In the genomic region with DNA sequence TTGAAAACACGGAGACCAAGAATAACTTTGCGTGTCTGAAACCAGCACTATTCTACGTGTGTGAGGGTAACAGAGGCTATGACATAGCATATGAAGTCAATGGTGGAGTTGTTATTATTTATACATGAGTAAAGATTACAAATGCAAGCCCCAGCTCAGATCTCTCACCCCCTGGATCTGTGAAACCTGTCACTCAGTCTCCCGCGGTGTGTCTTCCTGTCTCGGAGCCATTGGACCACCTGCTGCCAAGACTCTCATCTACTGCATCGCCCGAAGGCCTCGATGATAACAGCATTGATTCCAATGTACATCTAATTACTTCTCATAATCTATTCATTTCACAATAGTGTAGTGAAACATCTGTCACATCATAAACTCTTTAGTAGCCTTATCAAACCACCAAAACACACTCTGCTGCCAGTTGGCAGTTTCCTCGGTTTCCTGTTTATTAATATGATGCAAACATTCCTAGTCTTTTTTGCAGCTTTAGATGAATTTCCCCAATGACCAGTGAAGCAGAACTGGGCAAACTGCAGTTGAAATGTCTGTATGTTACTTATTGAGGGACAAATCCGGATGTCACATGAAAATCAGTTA, we compare ENCODE assay signal across 31 cellular contexts.
DNase-seq lines count a peak whose midpoint lies in the region; ATAC-seq, FAIRE-seq and TF ChIP-seq lines count a peak whose summit lies in the region.
"Had no signal": no experiment of that assay in that cellular context is flagged by ENCODE, and none has a peak within 500 bp of the region (broad histone marks: within the 10 kb centered on the region; RNA-seq: fewer than 3 reads in every experiment).

No MANE protein-coding gene starts in this region.

- intact Hi-C loops in endothelial cell of umbilical vein (cut with micrococcal nuclease) = no loop called here

- H3K4me3 ChIP-seq in GM23338 = no peak overlapping the region
- no peak overlapping the region for H3K4me3 ChIP-seq in endothelial cell of umbilical vein (replicated peaks in 1 of 3; ENCODE audit: insufficient read depth in 1 of 3, low read depth in 1 of 3, low read length in 3 of 3)
- H3K4me3 ChIP-seq: adrenal gland, GM23248, lung, right lobe of liver, upper lobe of left lung had no signal

- H3K9me3 ChIP-seq in endothelial cell of umbilical vein (replicated peaks; ENCODE audit: control insufficient read depth, insufficient read depth, low read length) = no peaks in the 10 kb centered on the region
- H3K9me3 ChIP-seq: adrenal gland, right lobe of liver, upper lobe of left lung had no signal

- H3K27me3 ChIP-seq in GM23338 (ENCODE audit: insufficient read depth) = no peaks in the 10 kb centered on the region
- no peaks in the 10 kb centered on the region for H3K27me3 ChIP-seq in endothelial cell of umbilical vein (ENCODE audit: control insufficient read depth in 2 of 2, insufficient read depth in 2 of 2, low read length in 2 of 2)
- H3K27me3 ChIP-seq: adrenal gland, right lobe of liver, upper lobe of left lung had no signal

- ATAC-seq in GM23338 (no peak), omental fat pad (ENCODE audit: low FRiP score) (no peak)
- ATAC-seq: activated CD8-positive, alpha-beta memory T cell treated with anti-CD3 and anti-CD28 coated beads, Interleukin-2, amount 10 ng/mL, durations not matched to agents 7 days and 5 days; PC-3; right lobe of liver; stimulated activated effector memory CD8-positive, alpha-beta T cell treated with anti-CD3 and anti-CD28 coated beads, Interleukin-12 subunit alpha, Interleukin-12 subunit beta, amount 100 ng/mL, for 72 hours had no signal

- no peaks in the 10 kb centered on the region for H3K27me3 Mint-ChIP-seq in GM23338 (ENCODE audit: insufficient read depth, low read depth, poor library complexity)
- H3K27me3 Mint-ChIP-seq: activated B cell treated with CpG ODN at 0.5 μM for 24 hours; activated CD8-positive, alpha-beta memory T cell treated with anti-CD3 and anti-CD28 coated beads, Interleukin-2, amount 10 ng/mL, durations not matched to agents 7 days and 5 days had no signal

- H2AFZ ChIP-seq in GM23338 = no peak overlapping the region
- no peak overlapping the region for H2AFZ ChIP-seq in endothelial cell of umbilical vein (ENCODE audit: low read depth, low read length)
- H2AFZ ChIP-seq: GM23248 had no signal

- no peak for FAIRE-seq in endothelial cell of umbilical vein (lab: Jason Lieb, UNC)
- FAIRE-seq: GM12891 had no signal

- H3K9me2 ChIP-seq in GM23338 (ENCODE audit: insufficient read depth) = peaks cover 4% of the 10 kb centered on the region; the same call in 1 of the 2 replicates

- TF ChIP-seq CTCF in GM23338 (conservative IDR thresholded peaks at IDR 0.05; ENCODE audit: low read depth in 2 of 2) (no peak), endothelial cell of umbilical vein (IDR thresholded peaks at IDR 0.05; ENCODE audit: extremely low read depth in 1 of 2, insufficient read depth in 1 of 2, low read depth in 1 of 2, low read length in 2 of 2) (no peak), omental fat pad (IDR thresholded peaks at IDR 0.05) (no peak)

- peak; percentile 11 to 50 for DNase-seq in AML-193 (lab: John Stamatoyannopoulos, UW)
- DNase-seq in GM23338 (ENCODE audit: low spot score) = no peak
- DNase-seq in NCI-H524 treated with DMSO at 0.1 percent for 48 hours (lab: John Stamatoyannopoulos, UW) = peak; percentile 70
- peak; percentile 6 for DNase-seq in endothelial cell of umbilical vein (ENCODE audit: low read depth, low spot score)
- DNase-seq in EL = no peak
- DNase-seq in omental fat pad (ENCODE audit: low spot score) = no peak
- DNase-seq in superior temporal gyrus (ENCODE audit: extremely low spot score) = no peak
- DNase-seq in activated CD4-positive, CD25-positive, alpha-beta regulatory T cell (lab: John Stamatoyannopoulos, UW) = no peak
- DNase-seq: activated B cell treated with CpG ODN at 0.5 μM for 24 hours; activated CD8-positive, alpha-beta memory T cell treated with anti-CD3 and anti-CD28 coated beads, Interleukin-2, amount 10 ng/mL, durations not matched to agents 7 days and 5 days; activated naive CD4-positive, alpha-beta T cell treated with Interleukin-2 at 50 U/mL for 16 hours; adrenal gland; Calu3; GM23248; HFFc6; Karpas-422; NCI-H2029 treated with DMSO at 0.1 percent for 48 hours; NCI-H345; PC-3; right lobe of liver; SHP77; stimulated activated CD4-positive, alpha-beta T cell treated with anti-CD3 and anti-CD28 coated beads, Interleukin-4, amount 100 ng/mL, for 24 hours; T-helper 9 cell; upper lobe of left lung had no signal

- no TSS peak for BruUV-seq in endothelial cell of umbilical vein (replicated peaks; lab: Mats Ljungman, UMichigan)

- H3F3A ChIP-seq in GM23338 (replicated peaks; ENCODE audit: low read depth) = no peaks in the 10 kb centered on the region

- peaks cover 23% of the 10 kb centered on the region for H3K4me1 Mint-ChIP-seq in GM23338
- H3K4me1 Mint-ChIP-seq: activated B cell treated with CpG ODN at 0.5 μM for 24 hours; activated CD8-positive, alpha-beta memory T cell treated with anti-CD3 and anti-CD28 coated beads, Interleukin-2, amount 10 ng/mL, durations not matched to agents 7 days and 5 days; neural crest cell; stimulated activated effector memory CD8-positive, alpha-beta T cell treated with anti-CD3 and anti-CD28 coated beads, Interleukin-12 subunit alpha, Interleukin-12 subunit beta, amount 100 ng/mL, for 72 hours had no signal

- H3K4me1 ChIP-seq in GM23338 (ENCODE audit: insufficient read depth) (peaks cover 18% of the 10 kb centered on the region), endothelial cell of umbilical vein (ENCODE audit: control insufficient read depth, extremely low read depth, insufficient read depth, low read length) (no peaks in the 10 kb centered on the region)
- H3K4me1 ChIP-seq: adrenal gland, right lobe of liver, upper lobe of left lung had no signal

- TF ChIP-seq POLR2A in endothelial cell of umbilical vein (IDR thresholded peaks at IDR 0.05; ENCODE audit: low read depth, low read length) = no peak

- H3K27ac Mint-ChIP-seq in GM23338 = peak overlapping the region; percentile 24; the same call in 1 of the 2 replicates
- H3K27ac Mint-ChIP-seq: activated B cell treated with CpG ODN at 0.5 μM for 24 hours; activated CD8-positive, alpha-beta memory T cell treated with anti-CD3 and anti-CD28 coated beads, Interleukin-2, amount 10 ng/mL, durations not matched to agents 7 days and 5 days; HFFc6; stimulated activated effector memory CD8-positive, alpha-beta T cell treated with anti-CD3 and anti-CD28 coated beads, Interleukin-12 subunit alpha, Interleukin-12 subunit beta, amount 100 ng/mL, for 72 hours had no signal

- peak overlapping the region; percentile 42; the same call in 1 of the 2 replicates for H3K4me2 ChIP-seq in GM23338
- no peak overlapping the region for H3K4me2 ChIP-seq in endothelial cell of umbilical vein (ENCODE audit: insufficient read depth, low read length)

- POLR2A ChIA-PET in endothelial cell of umbilical vein (lab: Charles Lee) = no interaction called here

- H4K20me1 ChIP-seq in GM23338 (replicated peaks; ENCODE audit: insufficient read depth) (no peaks in the 10 kb centered on the region), endothelial cell of umbilical vein (replicated peaks; ENCODE audit: control insufficient read depth, extremely low read depth, insufficient read depth, low read length) (no peaks in the 10 kb centered on the region)

- H3K9ac ChIP-seq in endothelial cell of umbilical vein (replicated peaks; ENCODE audit: extremely low read depth, insufficient read depth, low read length) = no peak overlapping the region
- H3K9ac ChIP-seq: GM23248 had no signal

- H3K9me1 ChIP-seq in endothelial cell of umbilical vein (replicated peaks; ENCODE audit: control insufficient read depth, extremely low read depth, insufficient read depth, low read length) = no peaks in the 10 kb centered on the region

- no peaks in the 10 kb centered on the region for H3K9me3 Mint-ChIP-seq in GM23338
- H3K9me3 Mint-ChIP-seq: activated B cell treated with CpG ODN at 0.5 μM for 24 hours; brain; HFFc6; neural crest cell; stimulated activated effector memory CD8-positive, alpha-beta T cell treated with anti-CD3 and anti-CD28 coated beads, Interleukin-12 subunit alpha, Interleukin-12 subunit beta, amount 100 ng/mL, for 72 hours had no signal

- H3K36me3 Mint-ChIP-seq in GM23338 (ENCODE audit: low read depth) = no peaks in the 10 kb centered on the region
- H3K36me3 Mint-ChIP-seq: activated CD8-positive, alpha-beta memory T cell treated with anti-CD3 and anti-CD28 coated beads, Interleukin-2, amount 10 ng/mL, durations not matched to agents 7 days and 5 days; brain; stimulated activated effector memory CD8-positive, alpha-beta T cell treated with anti-CD3 and anti-CD28 coated beads, Interleukin-12 subunit alpha, Interleukin-12 subunit beta, amount 100 ng/mL, for 72 hours had no signal

- CTCF ChIA-PET in endothelial cell of umbilical vein (lab: Charles Lee) = no interaction called here

- H3K79me2 ChIP-seq in GM23338 (replicated peaks; ENCODE audit: insufficient read depth) (no peaks in the 10 kb centered on the region), endothelial cell of umbilical vein (ENCODE audit: control insufficient read depth, insufficient read depth, low read length) (no peaks in the 10 kb centered on the region)

- H3K4me3 Mint-ChIP-seq in GM23338 = no peak overlapping the region
- H3K4me3 Mint-ChIP-seq: activated B cell treated with CpG ODN at 0.5 μM for 24 hours; activated CD8-positive, alpha-beta memory T cell treated with anti-CD3 and anti-CD28 coated beads, Interleukin-2, amount 10 ng/mL, durations not matched to agents 7 days and 5 days; HFFc6; neural crest cell; stimulated activated effector memory CD8-positive, alpha-beta T cell treated with anti-CD3 and anti-CD28 coated beads, Interleukin-12 subunit alpha, Interleukin-12 subunit beta, amount 100 ng/mL, for 72 hours had no signal

- H3K36me3 ChIP-seq in GM23338 (ENCODE audit: insufficient read depth) (no peaks in the 10 kb centered on the region), endothelial cell of umbilical vein (ENCODE audit: control insufficient read depth in 2 of 2, extremely low read depth in 1 of 2, insufficient read depth in 2 of 2, low read length in 2 of 2) (no peaks in the 10 kb centered on the region)
- H3K36me3 ChIP-seq: adrenal gland, right lobe of liver, upper lobe of left lung had no signal

- no peak overlapping the region for H3K27ac ChIP-seq in GM23338 (ENCODE audit: low read depth)
- H3K27ac ChIP-seq in endothelial cell of umbilical vein (ENCODE audit: insufficient read depth, low read depth, low read length) = no peak overlapping the region
- H3K27ac ChIP-seq: adrenal gland, C4-2B, epithelial cell of prostate, GM23248, right lobe of liver, upper lobe of left lung had no signal

- dilution Hi-C loops in endothelial cell of umbilical vein (cut with MboI; ENCODE audit: extremely low pct_ligation_motif_present, low sequenced_read_pairs) = no loop called here

TF ChIP-seq in endothelial cell of umbilical vein, 7 proteins besides CTCF, POLR2A, EP300 and RAD21 (continues in another document):
- TF ChIP-seq FOS (IDR thresholded peaks at IDR 0.05; ENCODE audit: borderline replicate concordance, insufficient read depth, low read length) (no peak), MYC (IDR thresholded peaks at IDR 0.05; ENCODE audit: low read depth, low read length) (no peak), POLR2AphosphoS5 (IDR thresholded peaks at IDR 0.05; ENCODE audit: insufficient read depth, low read depth, low read length) (no peak), GATA2 (IDR thresholded peaks at IDR 0.05; ENCODE audit: insufficient read depth, insufficient read length, low read depth, low read length) (no peak)

Comparison
In these comparisons a context has a peak if more than half of its experiments do, and no peak if none do; other contexts are left out.
1. DNase-seq: peak in AML-193 (2 of 2), NCI-H524 treated with DMSO at 0.1 percent for 48 hours (single experiment) and endothelial cell of umbilical vein (single experiment); none in GM23338 (single experiment), EL (single experiment), omental fat pad (single experiment), superior temporal gyrus (single experiment) and activated CD4-positive, CD25-positive, alpha-beta regulatory T cell (0 of 4).